In the genomic region with DNA sequence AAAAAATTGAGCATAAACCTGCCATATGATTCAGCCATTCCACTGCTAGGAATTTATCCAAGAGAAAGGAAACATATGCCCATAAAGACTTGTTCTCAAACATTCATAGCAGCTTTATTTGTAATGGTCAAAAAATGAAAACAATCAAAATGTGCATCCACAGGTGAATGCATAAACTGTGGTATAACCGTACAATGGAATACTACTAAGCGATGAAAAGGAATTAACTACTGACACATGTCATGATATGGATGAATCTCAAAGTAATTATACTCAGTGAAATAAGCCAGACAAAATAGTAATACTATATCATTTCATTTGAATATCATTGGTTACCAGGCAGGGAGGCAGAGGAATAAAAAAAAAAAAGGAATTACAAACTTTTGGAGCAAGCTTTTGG, we compare ENCODE assay signal across 12 cellular contexts. TPM values are rescaled to one million over a fixed set of nuclear protein-coding genes. Genes with fewer than 3 reads are reported as not detected.
"Had no signal": no experiment of that assay in that cellular context is flagged by ENCODE, and none has a peak within 500 bp of the region (broad histone marks: within the 10 kb centered on the region; RNA-seq: fewer than 3 reads in every experiment).

No MANE protein-coding gene starts in this region.

- H3K4me3 ChIP-seq: GM23248, GM23338, HAP-1 had no signal

- ATAC-seq: GM23338, HCT116 had no signal

- H3K36me3 ChIP-seq: HAP-1 had no signal

- DNase-seq: GM23248, GOT3, H7, H9, HCEC 1CT, HFFc6 had no signal

- H3K27ac ChIP-seq: GM23248 had no signal

- H3K4me2 ChIP-seq: GM23338 had no signal

- H3K9ac ChIP-seq: GM23248 had no signal

- H3K9me3 ChIP-seq: HAP-1 had no signal

- H3K4me1 ChIP-seq: HAP-1 had no signal

- FAIRE-seq: H1, H54 had no signal

- H2AFZ ChIP-seq: GM23248, GM23338 had no signal

RNA-seq across cellular contexts. Expression of a gene that starts 40.4 kb away (rescaled TPM):
- total RNA-seq: H4 had no signal
